Comparison of ENCODE assay signal across 25 cellular contexts in the genomic region with DNA sequence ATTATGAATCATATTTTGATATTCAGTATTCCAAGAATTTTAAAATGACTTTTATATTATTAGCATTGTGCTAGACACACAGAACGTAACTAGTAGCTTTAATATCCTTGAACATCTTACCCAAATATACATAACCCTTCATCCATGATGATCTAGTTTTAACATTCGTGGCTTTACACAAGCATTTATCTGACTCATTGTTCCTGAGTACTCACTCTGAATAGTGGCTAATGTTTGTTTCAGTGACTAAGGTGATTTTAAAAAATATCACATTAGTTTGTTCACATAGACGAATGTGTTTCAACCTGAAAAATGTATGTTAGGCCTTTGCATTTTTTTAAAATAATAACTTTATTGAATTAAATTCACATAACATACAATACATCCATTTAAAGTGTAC.
"Had no signal": no experiment of that assay in that cellular context is flagged by ENCODE, and none has a peak within 500 bp of the region (broad histone marks: within the 10 kb centered on the region; RNA-seq: fewer than 3 reads in every experiment).

No MANE protein-coding gene starts in this region.

- H3K36me3 Mint-ChIP-seq: activated CD8-positive, alpha-beta memory T cell treated with anti-CD3 and anti-CD28 coated beads, Interleukin-2, amount 10 ng/mL, durations not matched to agents 7 days and 5 days; brain; natural killer cell treated with Interleukin-12 subunit alpha and Interleukin-12 subunit beta and Interleukin-15 and Interleukin-18, amount 100 ng/mL, for 72 hours; type B pancreatic cell had no signal

- H3K4me1 Mint-ChIP-seq: activated CD4-positive, alpha-beta T cell treated with anti-CD3 and anti-CD28 coated beads, Interleukin-2, amount 10 ng/mL, durations not matched to agents 7 days and 5 days; activated CD8-positive, alpha-beta memory T cell treated with anti-CD3 and anti-CD28 coated beads, Interleukin-2, amount 10 ng/mL, durations not matched to agents 7 days and 5 days; activated naive CD8-positive, alpha-beta T cell treated with anti-CD3 and anti-CD28 coated beads, Interleukin-2, amount 50 U/mL, for 24 hours; brain; T-helper 17 cell had no signal

- DNase-seq: activated CD4-positive, alpha-beta T cell treated with anti-CD3 and anti-CD28 coated beads, Interleukin-2, amount 10 ng/mL, durations not matched to agents 7 days and 5 days; activated CD4-positive, CD25-positive, alpha-beta regulatory T cell treated with anti-CD3 and anti-CD28 coated beads, Interleukin-2, amount 50 U/mL, for 72 hours; activated CD8-positive, alpha-beta memory T cell treated with anti-CD3 and anti-CD28 coated beads, Interleukin-2, amount 10 ng/mL, durations not matched to agents 7 days and 5 days; activated CD8-positive, alpha-beta T cell treated with anti-CD3 and anti-CD28 coated beads for 36 hours; activated gamma-delta T cell; activated naive CD4-positive, alpha-beta T cell treated with anti-CD3 and anti-CD28 coated beads, Interleukin-2, amount 50 U/mL, for 16 hours; activated naive CD8-positive, alpha-beta T cell treated with anti-CD3 and anti-CD28 coated beads, Interleukin-2, amount 50 U/mL, for 24 hours; caudate nucleus; effector memory CD4-positive, alpha-beta T cell; heart right ventricle; kidney glomerular epithelial cell; left ventricle myocardium inferior; spleen; stimulated activated CD4-positive, alpha-beta T cell treated with anti-CD3 and anti-CD28 coated beads, Interleukin-4, amount 100 ng/mL, for 1 hour; stimulated activated naive CD4-positive, alpha-beta T cell treated with Interleukin-2 at 50 U/mL for 16 hours; T-helper 17 cell had no signal

- H3K27ac Mint-ChIP-seq: activated CD4-positive, alpha-beta T cell treated with anti-CD3 and anti-CD28 coated beads, Interleukin-2, amount 10 ng/mL, durations not matched to agents 7 days and 5 days; activated CD8-positive, alpha-beta memory T cell treated with anti-CD3 and anti-CD28 coated beads, Interleukin-2, amount 10 ng/mL, durations not matched to agents 7 days and 5 days; activated CD8-positive, alpha-beta T cell treated with anti-CD3 and anti-CD28 coated beads for 36 hours; activated naive CD8-positive, alpha-beta T cell treated with anti-CD3 and anti-CD28 coated beads, Interleukin-2, amount 50 U/mL, for 24 hours; activated T-helper 1 cell treated with anti-CD3 and anti-CD28 coated beads, Interleukin-12 subunit alpha, Interleukin-12 subunit beta, Interleukin-2, Interleukin-4 antibody, amounts not matched to agents 30 ng/mL and 10 ng/mL and 1 ng/mL, durations not matched to agents 14 hours and 24 hours and 36 hours; brain; natural killer cell treated with Interleukin-12 subunit alpha and Interleukin-12 subunit beta and Interleukin-15 and Interleukin-18, amount 100 ng/mL, for 72 hours; progenitor cell of endocrine pancreas; T-helper 17 cell; type B pancreatic cell had no signal

- H3K4me3 ChIP-seq: esophagus muscularis mucosa, heart right ventricle, left ventricle myocardium inferior, right atrium auricular region, spleen, thoracic aorta, vagina had no signal

- H3K4me3 Mint-ChIP-seq: activated CD4-positive, alpha-beta T cell treated with anti-CD3 and anti-CD28 coated beads, Interleukin-2, amount 10 ng/mL, durations not matched to agents 7 days and 5 days; activated CD8-positive, alpha-beta memory T cell treated with anti-CD3 and anti-CD28 coated beads, Interleukin-2, amount 10 ng/mL, durations not matched to agents 7 days and 5 days; activated CD8-positive, alpha-beta T cell treated with anti-CD3 and anti-CD28 coated beads for 36 hours; activated naive CD8-positive, alpha-beta T cell treated with anti-CD3 and anti-CD28 coated beads, Interleukin-2, amount 50 U/mL, for 24 hours; activated T-helper 1 cell treated with anti-CD3 and anti-CD28 coated beads, Interleukin-12 subunit alpha, Interleukin-12 subunit beta, Interleukin-2, Interleukin-4 antibody, amounts not matched to agents 30 ng/mL and 10 ng/mL and 1 ng/mL, durations not matched to agents 14 hours and 24 hours and 36 hours; brain; natural killer cell treated with Interleukin-12 subunit alpha and Interleukin-12 subunit beta and Interleukin-15 and Interleukin-18, amount 100 ng/mL, for 72 hours; T-helper 17 cell; type B pancreatic cell had no signal

- H3K9me3 Mint-ChIP-seq: activated T-helper 1 cell treated with anti-CD3 and anti-CD28 coated beads, Interleukin-12 subunit alpha, Interleukin-12 subunit beta, Interleukin-2, Interleukin-4 antibody, amounts not matched to agents 30 ng/mL and 10 ng/mL and 1 ng/mL, durations not matched to agents 14 hours and 24 hours and 36 hours; type B pancreatic cell had no signal

- ATAC-seq: activated CD8-positive, alpha-beta memory T cell treated with anti-CD3 and anti-CD28 coated beads, Interleukin-2, amount 10 ng/mL, durations not matched to agents 7 days and 5 days; activated CD8-positive, alpha-beta T cell treated with anti-CD3 and anti-CD28 coated beads for 36 hours; activated naive CD8-positive, alpha-beta T cell treated with anti-CD3 and anti-CD28 coated beads, Interleukin-2, amount 50 U/mL, for 24 hours; heart right ventricle; natural killer cell treated with Interleukin-12 subunit alpha and Interleukin-12 subunit beta and Interleukin-15 and Interleukin-18, amount 100 ng/mL, for 72 hours; T-helper 17 cell had no signal
